24 cellular contexts compared by ENCODE assay signal in the genomic region with DNA sequence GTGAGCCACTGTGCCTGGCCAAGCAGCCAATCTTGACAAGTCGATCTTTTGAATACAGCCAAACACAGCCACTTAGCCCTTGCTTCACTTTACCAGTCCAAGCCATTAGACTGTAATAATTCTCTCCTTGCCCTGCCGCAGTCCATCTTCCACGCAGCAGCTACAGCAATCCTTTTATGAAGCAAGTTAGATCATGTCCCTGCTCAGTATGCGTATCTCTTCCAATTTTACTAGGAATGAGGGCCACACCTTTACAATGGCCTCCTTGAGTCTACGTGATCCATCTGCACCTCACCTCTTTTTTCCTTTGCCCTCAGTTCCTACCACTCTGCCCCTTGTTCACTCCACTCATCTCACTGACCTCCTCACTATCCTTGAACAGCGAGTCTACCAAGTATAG. TPM values are rescaled to one million over a fixed set of nuclear protein-coding genes. Genes with fewer than 3 reads are reported as not detected.
DNase-seq lines count a peak whose midpoint lies in the region; ATAC-seq and TF ChIP-seq lines count a peak whose summit lies in the region.
"Had no signal": no experiment of that assay in that cellular context is flagged by ENCODE, and none has a peak within 500 bp of the region (broad histone marks: within the 10 kb centered on the region; RNA-seq: fewer than 3 reads in every experiment).

No MANE protein-coding gene starts in this region.

- 91% methylated on average over 6 of the region's 6 CpGs for WGBS in mammary epithelial cell (ENCODE audit: low coverage, missing lambda C conversion rate)
- WGBS in hepatocyte (ENCODE audit: low lambda C conversion rate, missing lambda C conversion rate) = 94% methylated on average over 6 of the region's 6 CpGs

- H3K4me1 Mint-ChIP-seq in natural killer cell = peaks cover 47 to 49% of the 10 kb centered on the region in 2 donors
- peaks cover 23 to 28% of the 10 kb centered on the region in 2 donors for H3K4me1 Mint-ChIP-seq in natural killer cell treated with Interleukin-12 subunit alpha and Interleukin-12 subunit beta and Interleukin-15 and Interleukin-18, amount 100 ng/mL, for 72 hours (ENCODE audit: low read depth in 2 of 2)
- H3K4me1 Mint-ChIP-seq in type B pancreatic cell (ENCODE audit: unreplicated experiment) = peaks cover 14% of the 10 kb centered on the region

- no peaks in the 10 kb centered on the region for H3K36me3 ChIP-seq in mammary epithelial cell (ENCODE audit: insufficient read depth, low read length)
- no peaks in the 10 kb centered on the region for H3K36me3 ChIP-seq in hepatocyte (replicated peaks; ENCODE audit: insufficient read depth, low read depth)
- H3K36me3 ChIP-seq: BE2C, right lobe of liver had no signal

- CTCF ChIA-PET in mammary epithelial cell (lab: Charles Lee; ENCODE audit: low non-redundant PET) = no interaction called here

- H3K9me3 ChIP-seq in mammary epithelial cell (replicated peaks; ENCODE audit: insufficient read depth, low read length) (no peaks in the 10 kb centered on the region), hepatocyte (ENCODE audit: low read depth) (no peaks in the 10 kb centered on the region)
- H3K9me3 ChIP-seq: BE2C, right lobe of liver, tibial nerve had no signal

- in situ Hi-C loops in mammary epithelial cell (cut with MboI; ENCODE audit: low sequenced_read_pairs in 2 of 2) = no loop called here

- peak overlapping the region; percentile 84 to 86 for H3K27ac Mint-ChIP-seq in natural killer cell
- peak overlapping the region in 1 of 2 donors; percentile 49 for H3K27ac Mint-ChIP-seq in natural killer cell treated with Interleukin-12 subunit alpha and Interleukin-12 subunit beta and Interleukin-15 and Interleukin-18, amount 100 ng/mL, for 72 hours
- H3K27ac Mint-ChIP-seq in type B pancreatic cell = peak overlapping the region; percentile 14
- H3K27ac Mint-ChIP-seq: activated naive CD8-positive, alpha-beta T cell treated with anti-CD3 and anti-CD28 coated beads, Interleukin-2, amount 10 ng/mL, durations not matched to agents 7 days and 5 days; CD8-positive, alpha-beta T cell; GM23338 had no signal

- H3K4me3 ChIP-seq in mammary epithelial cell (replicated peaks in 1 of 3; ENCODE audit: insufficient read depth in 1 of 3, low read depth in 2 of 3, low read length in 3 of 3) (no peak overlapping the region), hepatocyte (no peak overlapping the region)
- H3K4me3 ChIP-seq: GM23338, right lobe of liver, tibial nerve had no signal

- no peak overlapping the region for H3K9ac ChIP-seq in mammary epithelial cell (ENCODE audit: insufficient read depth, low read length)

- intact Hi-C loops in natural killer cell (cut with micrococcal nuclease) = no loop called here
- intact Hi-C loops in mammary epithelial cell (cut with micrococcal nuclease) = loop anchor here (1.0 to 5.0 kb wide), 3 partner anchors 16 to 143 kb away; a partner anchor contains a TSS

- no peaks in the 10 kb centered on the region for H3K9me3 Mint-ChIP-seq in natural killer cell
- H3K9me3 Mint-ChIP-seq in natural killer cell treated with Interleukin-12 subunit alpha and Interleukin-12 subunit beta and Interleukin-15 and Interleukin-18, amount 100 ng/mL, for 72 hours = no peaks in the 10 kb centered on the region
- no peaks in the 10 kb centered on the region for H3K9me3 Mint-ChIP-seq in type B pancreatic cell
- H3K9me3 Mint-ChIP-seq: activated CD4-positive, alpha-beta memory T cell treated with anti-CD3 and anti-CD28 coated beads, Interleukin-2, amount 10 ng/mL, durations not matched to agents 7 days and 5 days; activated naive CD8-positive, alpha-beta T cell treated with anti-CD3 and anti-CD28 coated beads, Interleukin-2, amount 10 ng/mL, durations not matched to agents 7 days and 5 days; CD8-positive, alpha-beta T cell; GM23338 had no signal

- H3K27me3 Mint-ChIP-seq in natural killer cell (ENCODE audit: low read depth in 2 of 2) (no peaks in the 10 kb centered on the region), type B pancreatic cell (no peaks in the 10 kb centered on the region)
- H3K27me3 Mint-ChIP-seq in natural killer cell treated with Interleukin-12 subunit alpha and Interleukin-12 subunit beta and Interleukin-15 and Interleukin-18, amount 100 ng/mL, for 72 hours = no peaks in the 10 kb centered on the region
- H3K27me3 Mint-ChIP-seq: activated CD4-positive, alpha-beta memory T cell treated with anti-CD3 and anti-CD28 coated beads, Interleukin-2, amount 10 ng/mL, durations not matched to agents 7 days and 5 days; activated naive CD8-positive, alpha-beta T cell treated with anti-CD3 and anti-CD28 coated beads, Interleukin-2, amount 10 ng/mL, durations not matched to agents 7 days and 5 days had no signal

- dilution Hi-C loops in mammary epithelial cell (cut with HindIII; ENCODE audit: low sequenced_read_pairs) = no loop called here

- no peak for ATAC-seq in natural killer cell
- no peak for ATAC-seq in natural killer cell treated with Interleukin-12 subunit alpha and Interleukin-12 subunit beta and Interleukin-15 and Interleukin-18, amount 100 ng/mL, for 72 hours
- ATAC-seq: GM23338, left colon had no signal

- TF ChIP-seq CTCF in natural killer cell (IDR thresholded peaks at IDR 0.05) = no peak
- no peak for TF ChIP-seq CTCF in mammary epithelial cell (conservative IDR thresholded peaks at IDR 0.05 in 1 of 2, IDR thresholded peaks at IDR 0.05 in 1 of 2; ENCODE audit: extremely low read depth in 1 of 2, insufficient read depth in 1 of 2, low read depth in 1 of 2, low read length in 2 of 2)
- no peak for TF ChIP-seq CTCF in hepatocyte (IDR thresholded peaks at IDR 0.05; ENCODE audit: poor library complexity)
- TF ChIP-seq CTCF in type B pancreatic cell (conservative IDR thresholded peaks at IDR 0.05) = no peak

- TSS peak; percentile 29 for BruUV-seq in mammary epithelial cell (replicated peaks; lab: Mats Ljungman, UMichigan)

- peaks cover 22% of the 10 kb centered on the region for H3K4me1 ChIP-seq in mammary epithelial cell (ENCODE audit: insufficient read depth, low read length)
- peaks cover 13% of the 10 kb centered on the region for H3K4me1 ChIP-seq in hepatocyte (ENCODE audit: insufficient read depth)
- H3K4me1 ChIP-seq: BE2C, right lobe of liver, tibial nerve had no signal

- H3K27ac ChIP-seq in mammary epithelial cell (ENCODE audit: insufficient read depth, low read depth, low read length) (peak overlapping the region; percentile 33), hepatocyte (peak overlapping the region; percentile 74)
- H3K27ac ChIP-seq: right lobe of liver, tibial nerve had no signal

- no peaks in the 10 kb centered on the region for H3K27me3 ChIP-seq in mammary epithelial cell (ENCODE audit: insufficient read depth, low read length)
- H3K27me3 ChIP-seq in hepatocyte = no peaks in the 10 kb centered on the region
- H3K27me3 ChIP-seq: BE2C, right lobe of liver, tibial nerve had no signal

- DNase-seq in natural killer cell (no peak), mammary epithelial cell (no peak), hepatocyte (ENCODE audit: low spot score) (no peak), type B pancreatic cell (ENCODE audit: extremely low spot score, unreplicated experiment) (no peak), cerebellum (ENCODE audit: low spot score) (no peak), nucleus accumbens (lab: John Stamatoyannopoulos, UW) (no peak), pons (ENCODE audit: low spot score) (no peak)
- no peak for DNase-seq in natural killer cell treated with Interleukin-12 subunit alpha and Interleukin-12 subunit beta and Interleukin-15 and Interleukin-18, amount 100 ng/mL, for 72 hours (ENCODE audit: low spot score)
- DNase-seq: ACHN; activated CD4-positive, CD25-positive, alpha-beta regulatory T cell treated with anti-CD3 and anti-CD28 coated beads, Interleukin-2, amount 50 U/mL, for 72 hours; activated effector memory CD4-positive, alpha-beta T cell treated with Interleukin-2 at 50 U/mL for 16 hours; activated naive CD8-positive, alpha-beta T cell treated with anti-CD3 and anti-CD28 coated beads, Interleukin-2, amount 10 ng/mL, durations not matched to agents 7 days and 5 days; BE2C; caudate nucleus; CD8-positive, alpha-beta T cell; dermis blood vessel endothelial cell; hypothalamus; left colon; NCI-H146; NCI-H510A; right lobe of liver had no signal

- no peak overlapping the region for H3K4me2 ChIP-seq in mammary epithelial cell (ENCODE audit: insufficient read depth, low read depth, low read length)
- no peak overlapping the region for H3K4me2 ChIP-seq in hepatocyte
- H3K4me2 ChIP-seq: GM23338 had no signal

- H4K20me1 ChIP-seq in mammary epithelial cell (ENCODE audit: insufficient read depth, low read length) (no peaks in the 10 kb centered on the region), hepatocyte (ENCODE audit: insufficient read depth, poor library complexity, severe bottlenecking) (no peaks in the 10 kb centered on the region)

- no peaks in the 10 kb centered on the region for H3K79me2 ChIP-seq in mammary epithelial cell (ENCODE audit: insufficient read depth, low read length)
- H3K79me2 ChIP-seq in hepatocyte = no peaks in the 10 kb centered on the region

- no peaks in the 10 kb centered on the region for H3K9me2 ChIP-seq in hepatocyte (replicated peaks; ENCODE audit: insufficient read depth)

- H2AFZ ChIP-seq in mammary epithelial cell (ENCODE audit: low read depth, low read length) = peak overlapping the region; percentile 3
- no peak overlapping the region for H2AFZ ChIP-seq in hepatocyte
- H2AFZ ChIP-seq: GM23338 had no signal

- H3K36me3 Mint-ChIP-seq in natural killer cell (peaks cover 28% of the 10 kb centered on the region), type B pancreatic cell (peaks cover 4% of the 10 kb centered on the region)
- H3K36me3 Mint-ChIP-seq in natural killer cell treated with Interleukin-12 subunit alpha and Interleukin-12 subunit beta and Interleukin-15 and Interleukin-18, amount 100 ng/mL, for 72 hours = peaks cover 27% of the 10 kb centered on the region

- H3K4me3 Mint-ChIP-seq in natural killer cell (no peak overlapping the region), type B pancreatic cell (no peak overlapping the region)
- no peak overlapping the region for H3K4me3 Mint-ChIP-seq in natural killer cell treated with Interleukin-12 subunit alpha and Interleukin-12 subunit beta and Interleukin-15 and Interleukin-18, amount 100 ng/mL, for 72 hours
- H3K4me3 Mint-ChIP-seq: activated CD4-positive, alpha-beta memory T cell treated with anti-CD3 and anti-CD28 coated beads, Interleukin-2, amount 10 ng/mL, durations not matched to agents 7 days and 5 days; activated naive CD8-positive, alpha-beta T cell treated with anti-CD3 and anti-CD28 coated beads, Interleukin-2, amount 10 ng/mL, durations not matched to agents 7 days and 5 days; CD8-positive, alpha-beta T cell; GM23338 had no signal

RNA-seq across cellular contexts. Expression of a gene that starts 22.2 kb away (rescaled TPM):
- total RNA-seq in natural killer cell = 100 to 1,000 TPM; 202 to 302 (median 301) TPM
- 10 to 100 TPM; 15.9 to 18.0 TPM for total RNA-seq in natural killer cell treated with Interleukin-12 subunit alpha and Interleukin-12 subunit beta and Interleukin-15 and Interleukin-18, amount 100 ng/mL, for 72 hours
- 10 to 100 TPM in 1 of 2 donors, 1 to 10 TPM in 1; 7.9 to 10.3 TPM for total RNA-seq in mammary epithelial cell
- 2.6 TPM for polyA plus RNA-seq in mammary epithelial cell
- not detected for polyA minus RNA-seq in mammary epithelial cell
- 11.1 and 16.3 TPM in 2 replicates for total RNA-seq in hepatocyte
- polyA plus RNA-seq in hepatocyte = 9.3 and 9.9 TPM in 2 replicates
- total RNA-seq in type B pancreatic cell (ENCODE audit: low replicate concordance) = 5.0 and 6.1 TPM in 2 replicates
- total RNA-seq in cerebellum = 14.2 TPM

Comparison
In these comparisons a context has a peak if more than half of its experiments do, and no peak if none do; other contexts are left out.
1. RNA of a gene that starts 22.2 kb away (total RNA-seq): 202 to 302 TPM in natural killer cell; 15.9 to 18.0 TPM in natural killer cell treated with Interleukin-12 subunit alpha and Interleukin-12 subunit beta and Interleukin-15 and Interleukin-18, amount 100 ng/mL, for 72 hours, 14.2 TPM in cerebellum (single experiment), 11.1 to 16.3 TPM in hepatocyte, 7.9 to 10.3 TPM in mammary epithelial cell and 5.0 to 6.1 TPM in type B pancreatic cell; every median in the first group is over 10 times any median in the second.